13 cellular contexts compared by ENCODE assay signal in the genomic region with DNA sequence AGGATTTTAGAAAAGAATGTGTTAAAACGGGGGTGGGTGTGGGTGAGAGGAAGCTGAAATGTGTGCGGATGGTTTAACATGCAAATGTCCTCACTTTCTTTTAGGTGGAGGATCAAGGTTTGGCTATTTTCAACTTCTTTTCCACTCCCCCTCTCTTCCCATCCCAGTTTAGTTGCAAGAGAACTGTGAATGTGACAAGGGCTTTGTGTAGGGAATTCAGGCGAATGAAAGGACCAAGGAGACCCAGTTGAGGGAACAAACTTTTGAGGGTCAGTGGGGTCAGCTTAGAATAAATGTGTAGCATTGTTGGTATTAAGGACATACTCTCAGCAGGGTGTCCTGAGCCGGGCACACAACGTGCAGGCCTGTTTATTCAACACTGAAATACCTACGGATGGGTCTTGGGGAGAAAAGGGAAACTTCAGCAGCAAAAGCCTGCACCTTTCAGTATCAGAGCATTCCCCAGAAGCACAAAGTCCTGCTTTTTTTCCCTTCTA.
"Had no signal": no experiment of that assay in that cellular context is flagged by ENCODE, and none has a peak within 500 bp of the region (broad histone marks: within the 10 kb centered on the region; RNA-seq: fewer than 3 reads in every experiment).

No MANE protein-coding gene starts in this region.

- H3K36me3 ChIP-seq: gastroesophageal sphincter, prostate gland, stomach had no signal

- H3K4me3 ChIP-seq: gastroesophageal sphincter, prostate gland, stomach had no signal

- DNase-seq: activated CD4-positive, alpha-beta memory T cell treated with anti-CD3 and anti-CD28 coated beads for 36 hours; activated gamma-delta T cell treated with Interleukin-2 at 50 U/mL for 16 hours; activated naive CD8-positive, alpha-beta T cell treated with anti-CD3 and anti-CD28 coated beads for 36 hours; activated T-cell treated with anti-CD3 and anti-CD28 coated beads, Interleukin-2, amount 50 U/mL, for 72 hours; effector CD8-positive, alpha-beta T cell; midbrain; nucleus accumbens; stimulated activated CD4-positive, alpha-beta T cell treated with anti-CD3 and anti-CD28 coated beads, Interleukin-4, amount 100 ng/mL, for 24 hours; stomach; T1000 had no signal

- H3K27me3 ChIP-seq: gastroesophageal sphincter, stomach had no signal

- H3K9me3 ChIP-seq: prostate gland, stomach had no signal

- H3K27ac ChIP-seq: gastroesophageal sphincter, prostate gland, stomach had no signal

- H3K4me1 ChIP-seq: prostate gland, stomach had no signal

- ATAC-seq: activated T-cell treated with anti-CD3 and anti-CD28 coated beads, Interleukin-2, amount 50 U/mL, for 72 hours; gastroesophageal sphincter; sciatic nerve had no signal
